Comparison of ENCODE assay signal across 1 cellular context in the genomic region with DNA sequence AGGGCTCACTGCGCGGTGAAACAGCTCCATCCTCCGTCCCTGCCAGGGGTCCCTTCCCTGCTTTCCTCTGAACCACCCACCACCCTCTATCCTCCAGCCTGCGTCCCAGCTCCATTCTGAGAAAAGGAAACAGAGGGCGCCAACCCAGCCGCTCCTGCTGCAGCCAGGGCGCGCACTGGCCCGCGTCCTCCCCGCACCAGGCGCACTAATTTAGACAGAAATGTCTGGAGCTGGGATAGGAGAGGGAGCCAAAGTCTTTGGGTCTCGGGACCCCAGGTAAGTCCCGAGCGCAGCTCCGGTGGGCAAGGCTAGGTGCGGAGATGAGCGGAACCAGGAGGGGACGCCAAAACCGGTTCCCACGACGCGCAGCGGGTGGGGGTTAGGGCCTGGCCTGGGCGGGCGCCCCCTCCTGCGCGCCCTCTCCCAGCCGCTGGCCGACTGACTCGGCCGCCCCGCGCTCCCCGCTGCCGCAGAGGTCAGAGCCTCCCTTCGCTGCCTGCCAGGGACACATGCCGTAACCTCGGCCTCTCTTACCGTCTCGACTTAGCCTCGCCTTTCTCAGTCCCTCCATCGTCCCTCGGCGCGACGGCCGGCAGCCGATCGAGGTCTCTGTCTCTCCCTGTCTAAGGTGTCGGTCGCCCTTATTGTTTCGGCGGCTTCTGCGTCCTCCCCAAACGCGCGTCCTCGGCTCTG.
A peak's percentile ranks its signal among the peaks of the same experiment; 100 is the strongest.
TF ChIP-seq lines count a peak whose summit lies in the region.

No MANE protein-coding gene starts in this region.

TF ChIP-seq in HepG2, 621 proteins besides CTCF, POLR2A, EP300 and RAD21 (continued from another document and continues in another):
- TF ChIP-seq DRAP1 (CRISPR knock-in tag; IDR thresholded peaks at IDR 0.05) (no peak), TBP (CRISPR knock-in tag; IDR thresholded peaks at IDR 0.05) (no peak), KLF15 (CRISPR knock-in tag; IDR thresholded peaks at IDR 0.05; ENCODE audit: borderline replicate concordance) (no peak), ATF4 (CRISPR knock-in tag; IDR thresholded peaks at IDR 0.05) (no peak; a peak in 1 of 4 replicates), ZNF362 (CRISPR knock-in tag; IDR thresholded peaks at IDR 0.05; ENCODE audit: borderline replicate concordance) (peak; percentile 48; the same call in 1 of the 2 replicates), CSRNP1 (CRISPR knock-in tag; IDR thresholded peaks at IDR 0.05) (no peak), ZNF75D (CRISPR knock-in tag; IDR thresholded peaks at IDR 0.05; ENCODE audit: borderline replicate concordance) (no peak), PATZ1 (CRISPR knock-in tag; IDR thresholded peaks at IDR 0.05) (peak; percentile 86), RERE (CRISPR knock-in tag; IDR thresholded peaks at IDR 0.05; ENCODE audit: low read depth) (no peak), NCOA5 (CRISPR knock-in tag; IDR thresholded peaks at IDR 0.05) (no peak), ZNF326 (CRISPR knock-in tag; IDR thresholded peaks at IDR 0.05; ENCODE audit: borderline replicate concordance) (0 out of 2 replicates have a peak, but pooled peaks have one; percentile 4), ZNF44 (CRISPR knock-in tag; IDR thresholded peaks at IDR 0.05) (no peak), ZNF280B (CRISPR knock-in tag; IDR thresholded peaks at IDR 0.05; ENCODE audit: borderline replicate concordance) (no peak), ELF4 (CRISPR knock-in tag; IDR thresholded peaks at IDR 0.05; ENCODE audit: borderline replicate concordance) (no peak), SP140L (CRISPR knock-in tag; IDR thresholded peaks at IDR 0.05; ENCODE audit: borderline replicate concordance) (no peak), SRSF1 (optimal IDR thresholded peaks at IDR 0.05; ENCODE audit: low read depth, low read length) (no peak), ZNF549 (CRISPR knock-in tag; IDR thresholded peaks at IDR 0.05) (no peak), KDM5B (CRISPR knock-in tag; IDR thresholded peaks at IDR 0.05; ENCODE audit: borderline replicate concordance) (peak; percentile 63; the same call in 1 of the 2 replicates), BCL6 (CRISPR knock-in tag; IDR thresholded peaks at IDR 0.05) (no peak), ZNF256 (CRISPR knock-in tag; conservative IDR thresholded peaks at IDR 0.05) (no peak), ZNF607 (CRISPR knock-in tag; IDR thresholded peaks at IDR 0.05; ENCODE audit: borderline replicate concordance) (no peak; the same call in 1 of the 2 replicates), BCL3 (CRISPR knock-in tag; IDR thresholded peaks at IDR 0.05) (0 out of 2 replicates have a peak, but pooled peaks have one; percentile 36), MBD4 (IDR thresholded peaks at IDR 0.05; ENCODE audit: borderline replicate concordance, low read length) (no peak), MIER3 (CRISPR knock-in tag; IDR thresholded peaks at IDR 0.05; ENCODE audit: borderline replicate concordance) (no peak), KMT2B (CRISPR knock-in tag; IDR thresholded peaks at IDR 0.05) (no peak), HMG20A (CRISPR knock-in tag; IDR thresholded peaks at IDR 0.05; ENCODE audit: borderline replicate concordance) (no peak)
- TF ChIP-seq, protein P1, sequence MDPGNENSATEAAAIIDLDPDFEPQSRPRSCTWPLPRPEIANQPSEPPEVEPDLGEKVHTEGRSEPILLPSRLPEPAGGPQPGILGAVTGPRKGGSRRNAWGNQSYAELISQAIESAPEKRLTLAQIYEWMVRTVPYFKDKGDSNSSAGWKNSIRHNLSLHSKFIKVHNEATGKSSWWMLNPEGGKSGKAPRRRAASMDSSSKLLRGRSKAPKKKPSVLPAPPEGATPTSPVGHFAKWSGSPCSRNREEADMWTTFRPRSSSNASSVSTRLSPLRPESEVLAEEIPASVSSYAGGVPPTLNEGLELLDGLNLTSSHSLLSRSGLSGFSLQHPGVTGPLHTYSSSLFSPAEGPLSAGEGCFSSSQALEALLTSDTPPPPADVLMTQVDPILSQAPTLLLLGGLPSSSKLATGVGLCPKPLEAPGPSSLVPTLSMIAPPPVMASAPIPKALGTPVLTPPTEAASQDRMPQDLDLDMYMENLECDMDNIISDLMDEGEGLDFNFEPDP (CRISPR knock-in tag; conservative IDR thresholded peaks at IDR 0.05): no peak
- TF ChIP-seq, protein P2, sequence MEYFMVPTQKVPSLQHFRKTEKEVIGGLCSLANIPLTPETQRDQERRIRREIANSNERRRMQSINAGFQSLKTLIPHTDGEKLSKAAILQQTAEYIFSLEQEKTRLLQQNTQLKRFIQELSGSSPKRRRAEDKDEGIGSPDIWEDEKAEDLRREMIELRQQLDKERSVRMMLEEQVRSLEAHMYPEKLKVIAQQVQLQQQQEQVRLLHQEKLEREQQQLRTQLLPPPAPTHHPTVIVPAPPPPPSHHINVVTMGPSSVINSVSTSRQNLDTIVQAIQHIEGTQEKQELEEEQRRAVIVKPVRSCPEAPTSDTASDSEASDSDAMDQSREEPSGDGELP (IDR thresholded peaks at IDR 0.05; ENCODE audit: borderline replicate concordance, low read depth): no peak
- TF ChIP-seq, protein P3, sequence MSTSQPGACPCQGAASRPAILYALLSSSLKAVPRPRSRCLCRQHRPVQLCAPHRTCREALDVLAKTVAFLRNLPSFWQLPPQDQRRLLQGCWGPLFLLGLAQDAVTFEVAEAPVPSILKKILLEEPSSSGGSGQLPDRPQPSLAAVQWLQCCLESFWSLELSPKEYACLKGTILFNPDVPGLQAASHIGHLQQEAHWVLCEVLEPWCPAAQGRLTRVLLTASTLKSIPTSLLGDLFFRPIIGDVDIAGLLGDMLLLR (CRISPR knock-in tag; IDR thresholded peaks at IDR 0.05): no peak
- TF ChIP-seq, protein P4, sequence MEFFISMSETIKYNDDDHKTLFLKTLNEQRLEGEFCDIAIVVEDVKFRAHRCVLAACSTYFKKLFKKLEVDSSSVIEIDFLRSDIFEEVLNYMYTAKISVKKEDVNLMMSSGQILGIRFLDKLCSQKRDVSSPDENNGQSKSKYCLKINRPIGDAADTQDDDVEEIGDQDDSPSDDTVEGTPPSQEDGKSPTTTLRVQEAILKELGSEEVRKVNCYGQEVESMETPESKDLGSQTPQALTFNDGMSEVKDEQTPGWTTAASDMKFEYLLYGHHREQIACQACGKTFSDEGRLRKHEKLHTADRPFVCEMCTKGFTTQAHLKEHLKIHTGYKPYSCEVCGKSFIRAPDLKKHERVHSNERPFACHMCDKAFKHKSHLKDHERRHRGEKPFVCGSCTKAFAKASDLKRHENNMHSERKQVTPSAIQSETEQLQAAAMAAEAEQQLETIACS (CRISPR knock-in tag; IDR thresholded peaks at IDR 0.05): no peak
- TF ChIP-seq, protein P5, sequence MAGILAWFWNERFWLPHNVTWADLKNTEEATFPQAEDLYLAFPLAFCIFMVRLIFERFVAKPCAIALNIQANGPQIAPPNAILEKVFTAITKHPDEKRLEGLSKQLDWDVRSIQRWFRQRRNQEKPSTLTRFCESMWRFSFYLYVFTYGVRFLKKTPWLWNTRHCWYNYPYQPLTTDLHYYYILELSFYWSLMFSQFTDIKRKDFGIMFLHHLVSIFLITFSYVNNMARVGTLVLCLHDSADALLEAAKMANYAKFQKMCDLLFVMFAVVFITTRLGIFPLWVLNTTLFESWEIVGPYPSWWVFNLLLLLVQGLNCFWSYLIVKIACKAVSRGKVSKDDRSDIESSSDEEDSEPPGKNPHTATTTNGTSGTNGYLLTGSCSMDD (CRISPR knock-in tag; IDR thresholded peaks at IDR 0.05): no peak
